11 cellular contexts compared by ENCODE assay signal in genomic region chr10:66836057-66836456, GRCh38.
DNase-seq lines count a peak whose midpoint lies in the region; ATAC-seq, FAIRE-seq and TF ChIP-seq lines count a peak whose summit lies in the region.
"Had no signal": no experiment of that assay in that cellular context is flagged by ENCODE, and none has a peak within 500 bp of the region (broad histone marks: within the 10 kb centered on the region; RNA-seq: fewer than 3 reads in every experiment).

No MANE protein-coding gene starts in this region.

- H3K4me3 ChIP-seq in IMR-90 (ENCODE audit: insufficient read depth, low read depth, low read length) (no peak overlapping the region), H1 (ENCODE audit: extremely low read depth in 1 of 4, insufficient read depth in 2 of 4, low read depth in 3 of 4, low read length in 4 of 4) (no peak overlapping the region), pancreas (no peak overlapping the region)

- H3K4ac ChIP-seq in IMR-90 (ENCODE audit: low read depth, low read length) (no peak overlapping the region), H1 (replicated peaks; ENCODE audit: insufficient read length, low read depth, low read length) (no peak overlapping the region), H9 (ENCODE audit: low read depth, low read length) (no peak overlapping the region)

- H3K79me2 ChIP-seq in H1 (ENCODE audit: control insufficient read depth in 1 of 2, insufficient read depth in 2 of 2, low read length in 2 of 2) (no peaks in the 10 kb centered on the region), H9 (ENCODE audit: insufficient read depth, low read length) (no peaks in the 10 kb centered on the region)

- no peak overlapping the region; the same call in 1 of the 2 replicates for H2BK12ac ChIP-seq in H1 (ENCODE audit: low read depth, low read length)
- H2BK12ac ChIP-seq in H9 (ENCODE audit: insufficient read length, low read depth, low read length), result no peak overlapping the region

- no peak overlapping the region for H3K27ac Mint-ChIP-seq in H9
- H3K27ac Mint-ChIP-seq: effector memory CD8-positive, alpha-beta T cell had no signal

- in situ Hi-C loops in IMR-90 (cut with MboI; ENCODE audit: low sequenced_read_pairs), result no loop called here

- DNase-seq in GM03348 (ENCODE audit: low spot score), result peak; percentile 52
- DNase-seq in IMR-90, result peak; percentile 81
- no peak for DNase-seq in H1 (ENCODE audit: low read depth in 1 of 2, low spot score in 2 of 2)
- no peak for DNase-seq in pancreas
- no peak for DNase-seq in DMS79 (lab: John Stamatoyannopoulos, UW)
- no peak for DNase-seq in H9
- no peak for DNase-seq in NCI-H524 treated with DMSO at 0.1 percent for 48 hours (lab: John Stamatoyannopoulos, UW)
- DNase-seq: activated CD4-positive, alpha-beta T cell treated with anti-CD3 and anti-CD28 coated beads for 4 hours; activated naive CD4-positive, alpha-beta T cell treated with Interleukin-2 at 50 U/mL for 16 hours; effector memory CD8-positive, alpha-beta T cell had no signal

- H2BK120ac ChIP-seq in IMR-90 (ENCODE audit: low read depth, low read length) (peak overlapping the region; percentile 60; the same call in 1 of the 2 replicates), H1 (replicated peaks; ENCODE audit: low read depth, low read length) (no peak overlapping the region), H9 (ENCODE audit: low read depth, low read length, poor library complexity, severe bottlenecking) (no peak overlapping the region)

- H3K27ac ChIP-seq in IMR-90 (ENCODE audit: insufficient read depth, low read length) (no peak overlapping the region), H1 (ENCODE audit: low read depth, low read length) (no peak overlapping the region), pancreas (no peak overlapping the region), H9 (ENCODE audit: insufficient read length, low read depth, low read length) (no peak overlapping the region)

- no peaks in the 10 kb centered on the region for H3K9me1 ChIP-seq in IMR-90 (ENCODE audit: insufficient read depth, low read length)

- H2BK5ac ChIP-seq in IMR-90 (ENCODE audit: low read depth, low read length, poor library complexity, severe bottlenecking) (no peak overlapping the region), H1 (ENCODE audit: low read depth, low read length) (no peak overlapping the region), H9 (ENCODE audit: insufficient read length, low read length) (no peak overlapping the region)

- no peaks in the 10 kb centered on the region for H3K36me3 Mint-ChIP-seq in H9 (ENCODE audit: insufficient read depth in 1 of 3, low read depth in 3 of 3)

- no peak overlapping the region for H4K5ac ChIP-seq in IMR-90 (ENCODE audit: low read depth, low read length)
- no peak overlapping the region for H4K5ac ChIP-seq in H1 (ENCODE audit: insufficient read length, low read depth, low read length)
- H4K5ac ChIP-seq in H9 (ENCODE audit: insufficient read length, low read depth, low read length), result no peak overlapping the region

- no peak overlapping the region for H2AK9ac ChIP-seq in IMR-90 (replicated peaks; ENCODE audit: low read depth, low read length, poor library complexity)

- peak overlapping the region; percentile 11; the same call in 1 of the 2 replicates for H3K56ac ChIP-seq in IMR-90 (ENCODE audit: extremely low read depth, insufficient read depth, low read length)
- no peak overlapping the region for H3K56ac ChIP-seq in H1 (replicated peaks; ENCODE audit: insufficient read length, low read depth, low read length)
- H3K56ac ChIP-seq in H9 (ENCODE audit: insufficient read length, low read depth, low read length), result no peak overlapping the region

- H2BK15ac ChIP-seq in IMR-90 (ENCODE audit: low read depth, low read length) (no peak overlapping the region), H1 (ENCODE audit: low read length) (no peak overlapping the region), H9 (ENCODE audit: low read depth, low read length) (no peak overlapping the region)

- TF ChIP-seq RAD21 in IMR-90 (IDR thresholded peaks at IDR 0.05; ENCODE audit: low read length) (no peak), H1 (IDR thresholded peaks at IDR 0.05 in 1 of 2, conservative IDR thresholded peaks at IDR 0.05 in 1 of 2; ENCODE audit: low read depth in 2 of 2, low read length in 2 of 2) (no peak)

- dilution Hi-C loops in IMR-90 (cut with HindIII; ENCODE audit: low sequenced_read_pairs, unreplicated experiment), result no loop called here

- TF ChIP-seq CTCF in IMR-90 (conservative IDR thresholded peaks at IDR 0.05; ENCODE audit: low read depth, low read length) (no peak), H1 (IDR thresholded peaks at IDR 0.05; ENCODE audit: control extremely low read depth in 1 of 3, insufficient read depth in 1 of 3, low read depth in 1 of 3, low read length in 3 of 3) (no peak), pancreas (IDR thresholded peaks at IDR 0.05) (no peak), H9 (conservative IDR thresholded peaks at IDR 0.05) (no peak)

- peak; percentile 89 for ATAC-seq in IMR-90 (ENCODE audit: low read depth)
- peak; percentile 46 to 79 (median 77) for ATAC-seq in pancreas
- no peak for ATAC-seq in HG02763 (IDR thresholded peaks at IDR 0.05; ENCODE audit: unreplicated experiment)
- ATAC-seq: effector memory CD8-positive, alpha-beta T cell had no signal

- H2BK20ac ChIP-seq in IMR-90 (ENCODE audit: low read depth, low read length) (peak overlapping the region; percentile 75; the same call in 1 of the 2 replicates), H1 (ENCODE audit: low read length) (no peak overlapping the region), H9 (ENCODE audit: low read depth, low read length, poor library complexity, severe bottlenecking) (no peak overlapping the region)

- H2AFZ ChIP-seq in IMR-90 (replicated peaks; ENCODE audit: low read length, poor library complexity) (peak overlapping the region; percentile 59), H1 (ENCODE audit: low read length) (no peak overlapping the region), H9 (ENCODE audit: low read length) (no peak overlapping the region)

- H2AK5ac ChIP-seq in IMR-90 (ENCODE audit: low read depth, low read length) (no peak overlapping the region), H1 (ENCODE audit: low read depth, low read length) (no peak overlapping the region), H9 (ENCODE audit: insufficient read length, low read length) (no peak overlapping the region)

- H3K14ac ChIP-seq in IMR-90 (replicated peaks; ENCODE audit: low read depth, low read length) (no peak overlapping the region), H1 (ENCODE audit: insufficient read length) (no peak overlapping the region), H9 (ENCODE audit: insufficient read depth, low read length) (no peak overlapping the region)

- peak overlapping the region; percentile 36; the same call in 1 of the 2 replicates for H3K4me2 ChIP-seq in IMR-90 (ENCODE audit: low read depth, low read length)
- H3K4me2 ChIP-seq in H1 (ENCODE audit: insufficient read depth in 1 of 2, low read depth in 2 of 2, low read length in 2 of 2), result no peak overlapping the region
- no peak overlapping the region for H3K4me2 ChIP-seq in H9 (ENCODE audit: insufficient read depth, insufficient read length, low read length)

- WGBS in IMR-90 (ENCODE audit: extremely low coverage in 2 of 2, insufficient read length in 1 of 2), 2 experiments, result no CpG with 5 or more reads among the region's 1 CpG
- 81% methylated on average over 1 of the region's 1 CpG; no CpG with 5 or more reads in 1 of the 2 experiments for WGBS in H1 (ENCODE audit: extremely low coverage in 1 of 2, insufficient coverage in 1 of 2, insufficient read length in 1 of 2, insufficient replicate concordance in 2 of 2, low coverage in 1 of 2, low lambda C conversion rate in 2 of 2, missing lambda C conversion rate in 1 of 2), 2 experiments
- WGBS in pancreas, 2 donors, result 28 to 33% methylated on average over 1 of the region's 1 CpG
- no CpG with 5 or more reads among the region's 1 CpG for WGBS in H9 (ENCODE audit: extremely low coverage, insufficient read length, low lambda C conversion rate)

- H3K27me3 Mint-ChIP-seq in H9 (ENCODE audit: low read depth), result no peaks in the 10 kb centered on the region
- H3K27me3 Mint-ChIP-seq: effector memory CD8-positive, alpha-beta T cell had no signal

- H3K4me3 Mint-ChIP-seq in H9, result no peak overlapping the region
- H3K4me3 Mint-ChIP-seq: effector memory CD8-positive, alpha-beta T cell had no signal

- peaks cover 19 to 22% of the 10 kb centered on the region in 2 experiments for H3K4me1 Mint-ChIP-seq in H9

- H3K9me3 Mint-ChIP-seq in H9, result no peaks in the 10 kb centered on the region

- POLR2A ChIA-PET in IMR-90 (lab: Charles Lee; ENCODE audit: unreplicated experiment), result no interaction called here
- POLR2A ChIA-PET in H1 (lab: Charles Lee; ENCODE audit: partially characterized antibody), result no interaction called here

- H3K18ac ChIP-seq in IMR-90 (ENCODE audit: low read depth, low read length) (no peak overlapping the region; the same call in 1 of the 2 replicates), H1 (ENCODE audit: extremely low read depth, low read length) (no peak overlapping the region), H9 (ENCODE audit: insufficient read length, low read depth, low read length) (no peak overlapping the region)

- H3K23ac ChIP-seq in IMR-90 (ENCODE audit: low read depth, low read length), result no peak overlapping the region
- H3K23ac ChIP-seq in H1 (ENCODE audit: insufficient read length), result no peak overlapping the region
- H3K23ac ChIP-seq in H9 (ENCODE audit: insufficient read length, low read depth, low read length), result no peak overlapping the region

- TF ChIP-seq POLR2A in IMR-90 (IDR thresholded peaks at IDR 0.05; ENCODE audit: low read depth, low read length), result no peak
- no peak for TF ChIP-seq POLR2A in H1 (IDR thresholded peaks at IDR 0.05; ENCODE audit: control extremely low read depth in 1 of 2, low read depth in 2 of 2, low read length in 2 of 2)

- CTCF ChIA-PET in IMR-90 (lab: Yijun Ruan, JAX), result interaction anchor here (1.1 kb wide), 1 partner anchor 45 kb away, joined by 4 read pairs; no protein-coding TSS in a partner anchor
- CTCF ChIA-PET in H1 (lab: Charles Lee; ENCODE audit: partially characterized antibody), result interaction anchor here (0.6 to 1.0 kb wide), 4 partner anchors 17 to 43 kb away, joined by 3 to 5 read pairs (median 4); no protein-coding TSS in a partner anchor

- H4K91ac ChIP-seq in IMR-90 (ENCODE audit: insufficient read depth, low read depth, low read length) (no peak overlapping the region), H1 (replicated peaks; ENCODE audit: insufficient read length, low read length) (no peak overlapping the region), H9 (ENCODE audit: insufficient read length, low read depth, low read length) (no peak overlapping the region)

- no peaks in the 10 kb centered on the region; the same call in 1 of the 2 replicates for H3K4me1 ChIP-seq in IMR-90 (ENCODE audit: control insufficient read depth, insufficient read depth, low read length)
- peaks cover 0 to 7% (median 0%) of the 10 kb centered on the region in 4 experiments; a peak in 2 of 7 replicates for H3K4me1 ChIP-seq in H1 (replicated peaks in 1 of 4; ENCODE audit: control insufficient read depth in 3 of 4, insufficient read depth in 4 of 4, low read length in 3 of 4)
- no peaks in the 10 kb centered on the region for H3K4me1 ChIP-seq in pancreas
- no peaks in the 10 kb centered on the region; the same call in 1 of the 2 replicates for H3K4me1 ChIP-seq in H9 (ENCODE audit: insufficient read depth, low read length)

- no peaks in the 10 kb centered on the region for H3K79me1 ChIP-seq in IMR-90 (ENCODE audit: low read depth in 1 of 2, low read length in 2 of 2)
- no peaks in the 10 kb centered on the region for H3K79me1 ChIP-seq in H1 (ENCODE audit: low read depth, low read length)
- H3K79me1 ChIP-seq in H9 (ENCODE audit: insufficient read depth, low read depth, low read length, poor library complexity, severe bottlenecking), result no peaks in the 10 kb centered on the region

- H3K36me3 ChIP-seq in IMR-90 (ENCODE audit: control insufficient read depth, insufficient read depth, low read length), result no peaks in the 10 kb centered on the region
- no peaks in the 10 kb centered on the region for H3K36me3 ChIP-seq in H1 (ENCODE audit: control insufficient read depth in 2 of 4, insufficient read depth in 4 of 4, low read length in 3 of 4)
- H3K36me3 ChIP-seq in pancreas, result no peaks in the 10 kb centered on the region

- H4K8ac ChIP-seq in IMR-90 (ENCODE audit: low read depth in 2 of 2, low read length in 2 of 2) (0 out of 4 replicates have a peak overlapping the region, but pooled peaks of 1 of the 2 experiments have one; percentile 15), H1 (ENCODE audit: extremely low read depth, insufficient read depth, low read length) (no peak overlapping the region), H9 (replicated peaks; ENCODE audit: insufficient read length, low read depth, low read length) (no peak overlapping the region)

- intact Hi-C loops in IMR-90 (cut with micrococcal nuclease) (loop anchor here (5.0 kb wide), 1 partner anchor 54 kb away; no protein-coding TSS in a partner anchor), pancreas (cut with DNase I) (no loop called here)

- no peak for TF ChIP-seq EP300 in H1 (IDR thresholded peaks at IDR 0.05; ENCODE audit: borderline replicate concordance in 1 of 2, low read depth in 2 of 2, low read length in 2 of 2)

- H3T11ph ChIP-seq in H9 (ENCODE audit: low read length), result no peak overlapping the region

- H3K23me2 ChIP-seq in H1 (ENCODE audit: low read depth, low read length), result no peaks in the 10 kb centered on the region
- no peaks in the 10 kb centered on the region for H3K23me2 ChIP-seq in H9 (ENCODE audit: insufficient read length, low read depth, low read length, poor library complexity, severe bottlenecking)

- no peaks in the 10 kb centered on the region for H3K27me3 ChIP-seq in IMR-90 (ENCODE audit: control insufficient read depth, insufficient read depth, low read length)
- H3K27me3 ChIP-seq in H1 (replicated peaks in 1 of 4; ENCODE audit: control insufficient read depth in 3 of 4, extremely low read depth in 1 of 4, insufficient read depth in 3 of 4, low read length in 3 of 4), result no peaks in the 10 kb centered on the region
- H3K27me3 ChIP-seq in pancreas, result no peaks in the 10 kb centered on the region
- H3K27me3 ChIP-seq in H9 (ENCODE audit: insufficient read depth, low read length), result no peaks in the 10 kb centered on the region

- H4K20me1 ChIP-seq in IMR-90 (ENCODE audit: insufficient read depth, low read length), result no peaks in the 10 kb centered on the region
- no peaks in the 10 kb centered on the region for H4K20me1 ChIP-seq in H1 (replicated peaks in 1 of 2; ENCODE audit: control insufficient read depth in 1 of 2, insufficient read depth in 2 of 2, low read length in 2 of 2)
- H4K20me1 ChIP-seq in H9 (ENCODE audit: control insufficient read depth, insufficient read depth, insufficient read length), result no peaks in the 10 kb centered on the region

- no peak for FAIRE-seq in H1 (lab: Jason Lieb, UNC)
- no peak for FAIRE-seq in pancreas (lab: Jason Lieb, UNC)

- H3K9me3 ChIP-seq in IMR-90 (ENCODE audit: control insufficient read depth, insufficient read depth, low read length) (no peaks in the 10 kb centered on the region), H1 (ENCODE audit: insufficient read depth in 2 of 2, low read depth in 1 of 2, low read length in 1 of 2) (no peaks in the 10 kb centered on the region), pancreas (no peaks in the 10 kb centered on the region), H9 (ENCODE audit: control insufficient read depth, low read depth, low read length) (no peaks in the 10 kb centered on the region)

- no TSS peak for BruUV-seq in IMR-90 (replicated peaks; lab: Mats Ljungman, UMichigan)

- H3K9ac ChIP-seq in IMR-90 (ENCODE audit: low read depth, low read length) (no peak overlapping the region), H1 (replicated peaks in 1 of 4; ENCODE audit: extremely low read depth in 1 of 4, low read depth in 3 of 4, low read length in 3 of 4) (no peak overlapping the region), H9 (ENCODE audit: extremely low read depth, insufficient read length, low read length) (no peak overlapping the region)

Comparison
In these comparisons a context has a peak if more than half of its experiments do, and no peak if none do; other contexts are left out.
1. DNase-seq: peak in GM03348 (single experiment) and IMR-90 (single experiment); none in H1 (0 of 2), pancreas (0 of 6), DMS79 (single experiment), H9 (single experiment) and NCI-H524 treated with DMSO at 0.1 percent for 48 hours (single experiment).